ENCODE assay signal across 14 cellular contexts in the genomic region with DNA sequence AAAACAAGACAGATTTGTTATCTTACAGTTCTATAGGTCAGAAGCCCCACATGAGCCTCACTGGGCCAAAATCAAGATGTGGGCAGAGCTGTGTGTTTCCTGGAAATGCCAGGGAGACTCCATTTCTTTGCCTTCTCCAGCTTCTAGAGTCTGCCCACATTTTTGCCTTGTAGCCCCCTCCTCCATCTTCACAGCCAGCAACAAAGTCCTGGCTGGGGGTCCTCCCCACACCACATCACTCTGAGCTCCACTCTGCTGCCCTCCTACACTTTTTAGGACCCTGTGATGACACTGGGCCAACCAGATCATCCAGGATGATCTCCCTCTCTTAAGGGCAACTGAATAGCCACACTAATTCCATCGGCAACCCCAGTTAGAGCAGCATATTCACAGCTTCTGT. TPM values are rescaled to one million over a fixed set of nuclear protein-coding genes. Genes with fewer than 3 reads are reported as not detected.
DNase-seq lines count a peak whose midpoint lies in the region; ATAC-seq and TF ChIP-seq lines count a peak whose summit lies in the region.
"Had no signal": no experiment of that assay in that cellular context is flagged by ENCODE, and none has a peak within 500 bp of the region (broad histone marks: within the 10 kb centered on the region; RNA-seq: fewer than 3 reads in every experiment).

No MANE protein-coding gene starts in this region.

- ATAC-seq in activated CD8-positive, alpha-beta T cell treated with anti-CD3 and anti-CD28 coated beads, Interleukin-2, amount 10 ng/mL, durations not matched to agents 7 days and 5 days: no peak
- no peak for ATAC-seq in activated CD8-positive, alpha-beta T cell treated with anti-CD3 and anti-CD28 coated beads for 36 hours
- no peak for ATAC-seq in central memory CD8-positive, alpha-beta T cell (replicated peaks; ENCODE audit: extremely low read depth, poor library complexity, severe bottlenecking)
- no peak for ATAC-seq in stimulated activated effector memory CD8-positive, alpha-beta T cell treated with anti-CD3 and anti-CD28 coated beads, Interleukin-12 subunit alpha, Interleukin-12 subunit beta, amount 100 ng/mL, for 72 hours
- no peak for ATAC-seq in HG02588 (IDR thresholded peaks at IDR 0.05; ENCODE audit: unreplicated experiment)
- ATAC-seq: CD8-positive, alpha-beta T cell had no signal

- DNase-seq in activated CD8-positive, alpha-beta T cell treated with anti-CD3 and anti-CD28 coated beads, Interleukin-2, amount 10 ng/mL, durations not matched to agents 7 days and 5 days: peak; percentile 15
- DNase-seq in activated CD8-positive, alpha-beta T cell treated with anti-CD3 and anti-CD28 coated beads for 36 hours: no peak
- DNase-seq in central memory CD8-positive, alpha-beta T cell (ENCODE audit: low spot score in 2 of 2): no peak
- no peak for DNase-seq in nephron progenitor cell
- DNase-seq in stimulated activated effector memory CD8-positive, alpha-beta T cell treated with anti-CD3 and anti-CD28 coated beads, Interleukin-12 subunit alpha, Interleukin-12 subunit beta, amount 100 ng/mL, for 72 hours (ENCODE audit: low spot score in 2 of 2): peak in 1 of 2 donors; percentile 32
- DNase-seq in ecto neural progenitor cell (ENCODE audit: low spot score): no peak
- DNase-seq: Calu3; CD8-positive, alpha-beta T cell; DMS79 treated with DMSO at 0.1 percent for 48 hours; GF-D8; GOT3; H7 had no signal

- peaks cover 3% of the 10 kb centered on the region for H3K4me1 Mint-ChIP-seq in activated CD8-positive, alpha-beta T cell treated with anti-CD3 and anti-CD28 coated beads, Interleukin-2, amount 10 ng/mL, durations not matched to agents 7 days and 5 days (ENCODE audit: low read depth)
- H3K4me1 Mint-ChIP-seq in activated CD8-positive, alpha-beta T cell treated with anti-CD3 and anti-CD28 coated beads for 36 hours (ENCODE audit: low read depth): no peaks in the 10 kb centered on the region
- no peaks in the 10 kb centered on the region for H3K4me1 Mint-ChIP-seq in central memory CD8-positive, alpha-beta T cell
- peaks cover 28% of the 10 kb centered on the region for H3K4me1 Mint-ChIP-seq in nephron progenitor cell
- no peaks in the 10 kb centered on the region for H3K4me1 Mint-ChIP-seq in stimulated activated effector memory CD8-positive, alpha-beta T cell treated with anti-CD3 and anti-CD28 coated beads, Interleukin-12 subunit alpha, Interleukin-12 subunit beta, amount 100 ng/mL, for 72 hours

- intact Hi-C loops in activated CD8-positive, alpha-beta T cell treated with anti-CD3 and anti-CD28 coated beads for 36 hours (cut with micrococcal nuclease): loop anchor here (5.0 kb wide), 1 partner anchor 89 kb away; no protein-coding TSS in a partner anchor

- POLR2A ChIA-PET in activated CD8-positive, alpha-beta T cell treated with anti-CD3 and anti-CD28 coated beads, Interleukin-2, amount 10 ng/mL, durations not matched to agents 7 days and 5 days (lab: Charles Lee): interaction anchor here (0.6 kb wide), 1 partner anchor 9 kb away, joined by 4 read pairs; no protein-coding TSS in a partner anchor
- POLR2A ChIA-PET in activated CD8-positive, alpha-beta T cell treated with anti-CD3 and anti-CD28 coated beads for 36 hours (lab: Charles Lee): no interaction called here

- peaks cover 6% of the 10 kb centered on the region for H3K9me3 Mint-ChIP-seq in activated CD8-positive, alpha-beta T cell treated with anti-CD3 and anti-CD28 coated beads, Interleukin-2, amount 10 ng/mL, durations not matched to agents 7 days and 5 days (ENCODE audit: insufficient read depth)
- H3K9me3 Mint-ChIP-seq in activated CD8-positive, alpha-beta T cell treated with anti-CD3 and anti-CD28 coated beads for 36 hours: peaks cover 8% of the 10 kb centered on the region
- H3K9me3 Mint-ChIP-seq in central memory CD8-positive, alpha-beta T cell: peaks cover 7% of the 10 kb centered on the region
- peaks cover 27% of the 10 kb centered on the region for H3K9me3 Mint-ChIP-seq in nephron progenitor cell
- H3K9me3 Mint-ChIP-seq in stimulated activated effector memory CD8-positive, alpha-beta T cell treated with anti-CD3 and anti-CD28 coated beads, Interleukin-12 subunit alpha, Interleukin-12 subunit beta, amount 100 ng/mL, for 72 hours: peaks cover 5% of the 10 kb centered on the region

- no peak overlapping the region for H3K27ac Mint-ChIP-seq in activated CD8-positive, alpha-beta T cell treated with anti-CD3 and anti-CD28 coated beads, Interleukin-2, amount 10 ng/mL, durations not matched to agents 7 days and 5 days
- H3K27ac Mint-ChIP-seq in activated CD8-positive, alpha-beta T cell treated with anti-CD3 and anti-CD28 coated beads for 36 hours: no peak overlapping the region
- H3K27ac Mint-ChIP-seq in central memory CD8-positive, alpha-beta T cell (ENCODE audit: low read depth): peak overlapping the region; percentile 33
- H3K27ac Mint-ChIP-seq in nephron progenitor cell: peak overlapping the region; percentile 44
- H3K27ac Mint-ChIP-seq in stimulated activated effector memory CD8-positive, alpha-beta T cell treated with anti-CD3 and anti-CD28 coated beads, Interleukin-12 subunit alpha, Interleukin-12 subunit beta, amount 100 ng/mL, for 72 hours: peak overlapping the region; percentile 71
- H3K27ac Mint-ChIP-seq: B cell; CD8-positive, alpha-beta T cell had no signal

- TF ChIP-seq CTCF in activated CD8-positive, alpha-beta T cell treated with anti-CD3 and anti-CD28 coated beads for 36 hours (IDR thresholded peaks at IDR 0.05): no peak
- TF ChIP-seq CTCF in nephron progenitor cell (IDR thresholded peaks at IDR 0.05): no peak

- peaks cover 7% of the 10 kb centered on the region for H3K27me3 Mint-ChIP-seq in activated CD8-positive, alpha-beta T cell treated with anti-CD3 and anti-CD28 coated beads, Interleukin-2, amount 10 ng/mL, durations not matched to agents 7 days and 5 days (ENCODE audit: low read depth)
- H3K27me3 Mint-ChIP-seq in activated CD8-positive, alpha-beta T cell treated with anti-CD3 and anti-CD28 coated beads for 36 hours: no peaks in the 10 kb centered on the region
- H3K27me3 Mint-ChIP-seq in central memory CD8-positive, alpha-beta T cell: no peaks in the 10 kb centered on the region
- H3K27me3 Mint-ChIP-seq in nephron progenitor cell (ENCODE audit: low read depth, poor library complexity): peaks cover 6% of the 10 kb centered on the region
- H3K27me3 Mint-ChIP-seq: B cell had no signal

- H3K4me3 Mint-ChIP-seq in activated CD8-positive, alpha-beta T cell treated with anti-CD3 and anti-CD28 coated beads, Interleukin-2, amount 10 ng/mL, durations not matched to agents 7 days and 5 days: no peak overlapping the region
- no peak overlapping the region for H3K4me3 Mint-ChIP-seq in activated CD8-positive, alpha-beta T cell treated with anti-CD3 and anti-CD28 coated beads for 36 hours
- no peak overlapping the region for H3K4me3 Mint-ChIP-seq in central memory CD8-positive, alpha-beta T cell
- H3K4me3 Mint-ChIP-seq in nephron progenitor cell: no peak overlapping the region
- no peak overlapping the region for H3K4me3 Mint-ChIP-seq in stimulated activated effector memory CD8-positive, alpha-beta T cell treated with anti-CD3 and anti-CD28 coated beads, Interleukin-12 subunit alpha, Interleukin-12 subunit beta, amount 100 ng/mL, for 72 hours
- H3K4me3 Mint-ChIP-seq: B cell; CD8-positive, alpha-beta T cell had no signal

- H3K36me3 Mint-ChIP-seq in activated CD8-positive, alpha-beta T cell treated with anti-CD3 and anti-CD28 coated beads, Interleukin-2, amount 10 ng/mL, durations not matched to agents 7 days and 5 days (ENCODE audit: low read depth): no peaks in the 10 kb centered on the region
- no peaks in the 10 kb centered on the region for H3K36me3 Mint-ChIP-seq in activated CD8-positive, alpha-beta T cell treated with anti-CD3 and anti-CD28 coated beads for 36 hours (ENCODE audit: low read depth)
- H3K36me3 Mint-ChIP-seq in central memory CD8-positive, alpha-beta T cell (ENCODE audit: insufficient read depth): no peaks in the 10 kb centered on the region
- H3K36me3 Mint-ChIP-seq in nephron progenitor cell (ENCODE audit: low read depth): peaks cover 23% of the 10 kb centered on the region
- no peaks in the 10 kb centered on the region for H3K36me3 Mint-ChIP-seq in stimulated activated effector memory CD8-positive, alpha-beta T cell treated with anti-CD3 and anti-CD28 coated beads, Interleukin-12 subunit alpha, Interleukin-12 subunit beta, amount 100 ng/mL, for 72 hours
- H3K36me3 Mint-ChIP-seq: CD8-positive, alpha-beta T cell had no signal

- CTCF ChIA-PET in activated CD8-positive, alpha-beta T cell treated with anti-CD3 and anti-CD28 coated beads, Interleukin-2, amount 10 ng/mL, durations not matched to agents 7 days and 5 days (lab: Charles Lee): interaction anchor here (0.7 to 3.6 kb wide), 4 partner anchors 90 to 666 kb away, joined by 3 to 31 read pairs (median 8); no protein-coding TSS in a partner anchor
- CTCF ChIA-PET in activated CD8-positive, alpha-beta T cell treated with anti-CD3 and anti-CD28 coated beads for 36 hours (lab: Charles Lee): interaction anchor here (1.0 to 2.4 kb wide), 5 partner anchors 17 to 198 kb away, joined by 3 to 37 read pairs (median 3); no protein-coding TSS in a partner anchor

RNA-seq across cellular contexts. Expression of gene ASB1, which starts 34.3 kb away (rescaled TPM):
- total RNA-seq in activated CD8-positive, alpha-beta T cell treated with anti-CD3 and anti-CD28 coated beads, Interleukin-2, amount 10 ng/mL, durations not matched to agents 7 days and 5 days: 10 to 100 TPM; 27.9 to 31.0 TPM
- 10 to 100 TPM; 39.8 to 48.1 TPM for total RNA-seq in activated CD8-positive, alpha-beta T cell treated with anti-CD3 and anti-CD28 coated beads for 36 hours

Comparison
In these comparisons a context has a peak if more than half of its experiments do, and no peak if none do; other contexts are left out.
1. H3K27ac Mint-ChIP-seq: peak in central memory CD8-positive, alpha-beta T cell (single experiment), nephron progenitor cell (single experiment) and stimulated activated effector memory CD8-positive, alpha-beta T cell treated with anti-CD3 and anti-CD28 coated beads, Interleukin-12 subunit alpha, Interleukin-12 subunit beta, amount 100 ng/mL, for 72 hours (single experiment); none in activated CD8-positive, alpha-beta T cell treated with anti-CD3 and anti-CD28 coated beads, Interleukin-2, amount 10 ng/mL, durations not matched to agents 7 days and 5 days (single experiment) and activated CD8-positive, alpha-beta T cell treated with anti-CD3 and anti-CD28 coated beads for 36 hours (single experiment).